Comparison of ENCODE assay signal across 9 cellular contexts in genomic region chr13:46894534-46894906, GRCh38. TPM values are rescaled to one million over a fixed set of nuclear protein-coding genes. Genes with fewer than 3 reads are reported as not detected.
DNase-seq lines count a peak whose midpoint lies in the region; ATAC-seq lines count a peak whose summit lies in the region.
"Had no signal": no experiment of that assay in that cellular context is flagged by ENCODE, and none has a peak within 500 bp of the region (broad histone marks: within the 10 kb centered on the region; RNA-seq: fewer than 3 reads in every experiment).

No MANE protein-coding gene starts in this region.

- H3K27me3 ChIP-seq in H7 (ENCODE audit: control insufficient read depth, insufficient read depth, low read length) (no peaks in the 10 kb centered on the region; the same call in 1 of the 2 replicates), right cardiac atrium (ENCODE audit: control insufficient read depth, insufficient read depth) (no peaks in the 10 kb centered on the region)

- H3K4me1 ChIP-seq in right cardiac atrium (ENCODE audit: control insufficient read depth, insufficient read depth, low read length), result no peaks in the 10 kb centered on the region

- CTCF ChIA-PET in T-cell (lab: Charles Lee), result interaction anchor here (0.6 to 1.1 kb wide), 4 partner anchors 12 to 1924 kb away, joined by 3 read pairs; no protein-coding TSS in a partner anchor

- no peaks in the 10 kb centered on the region for H3K36me3 ChIP-seq in H7 (replicated peaks; ENCODE audit: control insufficient read depth, insufficient read depth, low read length)

- POLR2A ChIA-PET in T-cell (lab: Charles Lee), result no interaction called here

- H3K36me3 Mint-ChIP-seq in T-cell, result no peaks in the 10 kb centered on the region
- H3K36me3 Mint-ChIP-seq: activated naive CD4-positive, alpha-beta T cell treated with anti-CD3 and anti-CD28 coated beads, Interleukin-2, amount 10 ng/mL, durations not matched to agents 7 days and 5 days had no signal

- no peaks in the 10 kb centered on the region for H3K9me3 ChIP-seq in right cardiac atrium (ENCODE audit: control insufficient read depth, low read length)

- peaks cover 20 to 22% (median 21%) of the 10 kb centered on the region in 3 donors for H3K4me1 Mint-ChIP-seq in T-cell
- H3K4me1 Mint-ChIP-seq in stimulated activated naive CD8-positive, alpha-beta T cell treated with anti-CD3 and anti-CD28 coated beads, Interleukin-15, amount 100 ng/mL, for 72 hours, result peaks cover 15% of the 10 kb centered on the region

- no peaks in the 10 kb centered on the region for H3K9me3 Mint-ChIP-seq in T-cell
- no peaks in the 10 kb centered on the region for H3K9me3 Mint-ChIP-seq in stimulated activated naive CD8-positive, alpha-beta T cell treated with anti-CD3 and anti-CD28 coated beads, Interleukin-15, amount 100 ng/mL, for 72 hours
- H3K9me3 Mint-ChIP-seq: activated naive CD4-positive, alpha-beta T cell treated with anti-CD3 and anti-CD28 coated beads, Interleukin-2, amount 10 ng/mL, durations not matched to agents 7 days and 5 days had no signal

- peak overlapping the region; percentile 59 to 65 (median 61) for H3K4me3 Mint-ChIP-seq in T-cell
- H3K4me3 Mint-ChIP-seq in stimulated activated naive CD8-positive, alpha-beta T cell treated with anti-CD3 and anti-CD28 coated beads, Interleukin-15, amount 100 ng/mL, for 72 hours, result peak overlapping the region; percentile 33 to 80

- H3K4me3 ChIP-seq in H7 (ENCODE audit: insufficient read depth, low read depth, low read length) (peak overlapping the region; percentile 40; the same call in 1 of the 2 replicates), right cardiac atrium (ENCODE audit: low read length) (peak overlapping the region; percentile 76)

- ATAC-seq in T-cell (replicated peaks in 1 of 4), result peak in 1 of 4 experiments; percentile 18
- peak; percentile 43 to 60 for ATAC-seq in right cardiac atrium
- peak; percentile 24 for ATAC-seq in stimulated activated naive CD8-positive, alpha-beta T cell treated with anti-CD3 and anti-CD28 coated beads, Interleukin-15, amount 100 ng/mL, for 72 hours
- no peak for ATAC-seq in HG02973 (IDR thresholded peaks at IDR 0.05; ENCODE audit: unreplicated experiment)

- intact Hi-C loops in right cardiac atrium (cut with DNase I), result no loop called here

- H3K27ac Mint-ChIP-seq in T-cell, result no peak overlapping the region
- H3K27ac Mint-ChIP-seq in stimulated activated naive CD8-positive, alpha-beta T cell treated with anti-CD3 and anti-CD28 coated beads, Interleukin-15, amount 100 ng/mL, for 72 hours, result no peak overlapping the region
- H3K27ac Mint-ChIP-seq: activated naive CD4-positive, alpha-beta T cell treated with anti-CD3 and anti-CD28 coated beads, Interleukin-2, amount 10 ng/mL, durations not matched to agents 7 days and 5 days had no signal

- DNase-seq in H7, result no peak
- no peak for DNase-seq in T-cell
- DNase-seq in right cardiac atrium, result no peak
- DNase-seq in stimulated activated naive CD8-positive, alpha-beta T cell treated with anti-CD3 and anti-CD28 coated beads, Interleukin-15, amount 100 ng/mL, for 72 hours, result no peak
- DNase-seq in stimulated activated CD4-positive, alpha-beta T cell treated with anti-CD3 and anti-CD28 coated beads, Interleukin-2, amount 100 ng/mL, for 24 hours, result no peak
- no peak for DNase-seq in A172 (ENCODE audit: low spot score)
- DNase-seq in HUDEP-2 (lab: John Stamatoyannopoulos, UW; ENCODE audit: unreplicated experiment in 76 of 76), result no peak

- peaks cover 56 to 67% of the 10 kb centered on the region in 2 donors for H3K27me3 Mint-ChIP-seq in T-cell
- H3K27me3 Mint-ChIP-seq in stimulated activated naive CD8-positive, alpha-beta T cell treated with anti-CD3 and anti-CD28 coated beads, Interleukin-15, amount 100 ng/mL, for 72 hours, result peaks cover 73% of the 10 kb centered on the region

- no peak overlapping the region for H3K27ac ChIP-seq in right cardiac atrium (ENCODE audit: low read length)

RNA-seq across cellular contexts. Expression of gene HTR2A, which starts 2.3 kb away (rescaled TPM):
- 0.04 TPM in 1 of 2 replicates, not detected in the other for total RNA-seq in H7 (2014; rRNA removed; shearing (Covaris generic))
- total RNA-seq in T-cell (not detected), right cardiac atrium (1 to 10 TPM in 1 of 4 donors, under 1 TPM in 3; 0.11 to 1.1 (median 0.31) TPM)
- polyA plus RNA-seq in right cardiac atrium, result 0.32 TPM
- total RNA-seq in A172 (2014; rRNA removed; shearing (Covaris generic)), result 0.02 and 0.14 TPM in 2 replicates
